In genomic region chr10:50347394-50347802, GRCh38 we compare ENCODE assay signal across 10 cellular contexts.
DNase-seq lines count a peak whose midpoint lies in the region; ATAC-seq lines count a peak whose summit lies in the region.
"Had no signal": no experiment of that assay in that cellular context is flagged by ENCODE, and none has a peak within 500 bp of the region (broad histone marks: within the 10 kb centered on the region; RNA-seq: fewer than 3 reads in every experiment).

No MANE protein-coding gene starts in this region.

- H3K4me1 Mint-ChIP-seq in stimulated activated memory B cell treated with anti-CD40 and anti-IgM and Interleukin-4, amounts not matched to agents 10 μg/mL and 1 μg/mL and 100 μg/mL, for 72 hours: peaks cover 37% of the 10 kb centered on the region

- H3K9me3 Mint-ChIP-seq in stimulated activated memory B cell treated with anti-CD40 and anti-IgM and Interleukin-4, amounts not matched to agents 10 μg/mL and 1 μg/mL and 100 μg/mL, for 72 hours: peaks cover 9% of the 10 kb centered on the region

- DNase-seq in stimulated activated CD4-positive, alpha-beta T cell treated with anti-CD3 and anti-CD28 coated beads, Interleukin-1b, Interleukin-23, amount 100 ng/mL, for 48 hours: no peak
- DNase-seq in NCI-H1417 (lab: John Stamatoyannopoulos, UW) (no peak), A172 (ENCODE audit: low spot score) (no peak)
- DNase-seq: effector memory CD4-positive, alpha-beta T cell; Karpas-422 had no signal

- no peak overlapping the region for H3K4me3 Mint-ChIP-seq in stimulated activated memory B cell treated with anti-CD40 and anti-IgM and Interleukin-4, amounts not matched to agents 10 μg/mL and 1 μg/mL and 100 μg/mL, for 72 hours

- ATAC-seq in GM19025 (IDR thresholded peaks at IDR 0.05; ENCODE audit: low read depth, unreplicated experiment) (peak; percentile 92), HG02571 (IDR thresholded peaks at IDR 0.05; ENCODE audit: unreplicated experiment) (peak; percentile 84), HG03521 (IDR thresholded peaks at IDR 0.05; ENCODE audit: unreplicated experiment) (peak; percentile 61)
- ATAC-seq in stimulated activated memory B cell treated with anti-CD40 and anti-IgM and Interleukin-4, amounts not matched to agents 10 μg/mL and 1 μg/mL and 100 μg/mL, for 72 hours: peak; percentile 84
- ATAC-seq: Panc1 had no signal

- peaks cover 49% of the 10 kb centered on the region for H3K36me3 Mint-ChIP-seq in stimulated activated memory B cell treated with anti-CD40 and anti-IgM and Interleukin-4, amounts not matched to agents 10 μg/mL and 1 μg/mL and 100 μg/mL, for 72 hours

- H3K27ac Mint-ChIP-seq in stimulated activated memory B cell treated with anti-CD40 and anti-IgM and Interleukin-4, amounts not matched to agents 10 μg/mL and 1 μg/mL and 100 μg/mL, for 72 hours: peak overlapping the region; percentile 52

- H3K27me3 Mint-ChIP-seq in stimulated activated memory B cell treated with anti-CD40 and anti-IgM and Interleukin-4, amounts not matched to agents 10 μg/mL and 1 μg/mL and 100 μg/mL, for 72 hours: no peaks in the 10 kb centered on the region
